In the genomic region with DNA sequence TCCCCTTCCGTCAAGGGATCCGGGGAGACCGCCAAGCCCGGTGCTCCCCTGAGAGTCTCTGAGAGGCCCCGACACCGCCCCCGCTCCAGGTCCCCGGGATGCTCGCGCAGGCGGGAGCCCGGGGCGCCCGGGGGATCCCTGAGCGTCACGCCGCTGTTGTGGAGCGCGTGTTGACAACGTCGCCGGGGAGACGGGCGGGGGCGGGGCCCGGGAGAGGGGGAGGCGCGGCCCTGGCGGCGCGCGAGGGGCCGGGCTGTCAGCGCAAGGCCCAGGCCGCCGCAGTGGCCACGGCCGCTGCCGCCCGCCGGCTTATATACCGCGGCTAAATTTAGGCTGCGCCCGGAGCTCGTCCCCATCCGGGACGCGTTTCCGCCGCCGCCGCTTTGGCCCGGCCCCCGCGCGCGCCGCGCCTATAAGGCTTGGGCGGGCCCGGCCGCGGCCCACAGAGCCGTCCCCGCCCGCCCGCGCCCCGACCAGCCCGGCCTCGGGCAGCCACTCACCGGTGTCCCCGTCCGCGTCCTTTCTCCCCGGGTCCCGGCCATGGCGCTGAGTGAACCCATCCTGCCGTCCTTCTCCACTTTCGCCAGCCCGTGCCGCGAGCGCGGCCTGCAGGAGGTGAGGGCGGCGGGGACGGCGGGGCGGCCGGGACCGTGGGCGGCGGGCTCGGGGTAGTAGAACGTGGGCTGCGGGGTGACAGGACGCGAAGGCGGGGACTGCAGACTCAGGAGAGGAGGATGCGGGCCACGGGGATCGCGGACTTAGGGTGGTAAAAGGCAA, we compare ENCODE assay signal across 1 cellular context.
TF ChIP-seq lines count a peak whose summit lies in the region.

A gene (plus strand): TSS at position 443 of the 777 bp plus-strand sequence. CDS start 98 bp downstream, at position 541.

TF ChIP-seq in K562, 482 proteins besides CTCF, POLR2A, EP300 and RAD21 (continued from another document and continues in another):
- TF ChIP-seq MYNN (IDR thresholded peaks at IDR 0.05) = no peak
- TF ChIP-seq MYNN (CRISPR knock-in tag; IDR thresholded peaks at IDR 0.05) = no peak
- TF ChIP-seq MTF1 (CRISPR knock-in tag; IDR thresholded peaks at IDR 0.05; ENCODE audit: borderline replicate concordance) = no peak
- no peak for TF ChIP-seq PHB (CRISPR knock-in tag; IDR thresholded peaks at IDR 0.05)
- TF ChIP-seq ZC3H4 (CRISPR knock-in tag; IDR thresholded peaks at IDR 0.05; ENCODE audit: borderline replicate concordance) = peak; percentile 82; the same call in 1 of the 2 replicates
- TF ChIP-seq HDGF (IDR thresholded peaks at IDR 0.05) = no peak
- TF ChIP-seq GABPB1 (CRISPR knock-in tag; IDR thresholded peaks at IDR 0.05) = 0 out of 2 replicates have a peak, but pooled peaks have one; percentile 40
- no peak for TF ChIP-seq ATF1 (CRISPR knock-in tag; IDR thresholded peaks at IDR 0.05)
- 0 out of 2 replicates have a peak, but pooled peaks have one; percentile 13 for TF ChIP-seq ATF1 (tag; IDR thresholded peaks at IDR 0.05)
- TF ChIP-seq CREB1 (IDR thresholded peaks at IDR 0.05) = no peak
- TF ChIP-seq CREB1 (CRISPR knock-in tag; IDR thresholded peaks at IDR 0.05) = 0 out of 2 replicates have a peak, but pooled peaks have one; percentile 43
- peak; percentile 47 for TF ChIP-seq TAF1 (IDR thresholded peaks at IDR 0.05; ENCODE audit: control insufficient read depth, extremely low read depth, insufficient read depth, low read length, severe bottlenecking)
- TF ChIP-seq ARID1B (IDR thresholded peaks at IDR 0.05) = no peak
- TF ChIP-seq, protein P1, sequence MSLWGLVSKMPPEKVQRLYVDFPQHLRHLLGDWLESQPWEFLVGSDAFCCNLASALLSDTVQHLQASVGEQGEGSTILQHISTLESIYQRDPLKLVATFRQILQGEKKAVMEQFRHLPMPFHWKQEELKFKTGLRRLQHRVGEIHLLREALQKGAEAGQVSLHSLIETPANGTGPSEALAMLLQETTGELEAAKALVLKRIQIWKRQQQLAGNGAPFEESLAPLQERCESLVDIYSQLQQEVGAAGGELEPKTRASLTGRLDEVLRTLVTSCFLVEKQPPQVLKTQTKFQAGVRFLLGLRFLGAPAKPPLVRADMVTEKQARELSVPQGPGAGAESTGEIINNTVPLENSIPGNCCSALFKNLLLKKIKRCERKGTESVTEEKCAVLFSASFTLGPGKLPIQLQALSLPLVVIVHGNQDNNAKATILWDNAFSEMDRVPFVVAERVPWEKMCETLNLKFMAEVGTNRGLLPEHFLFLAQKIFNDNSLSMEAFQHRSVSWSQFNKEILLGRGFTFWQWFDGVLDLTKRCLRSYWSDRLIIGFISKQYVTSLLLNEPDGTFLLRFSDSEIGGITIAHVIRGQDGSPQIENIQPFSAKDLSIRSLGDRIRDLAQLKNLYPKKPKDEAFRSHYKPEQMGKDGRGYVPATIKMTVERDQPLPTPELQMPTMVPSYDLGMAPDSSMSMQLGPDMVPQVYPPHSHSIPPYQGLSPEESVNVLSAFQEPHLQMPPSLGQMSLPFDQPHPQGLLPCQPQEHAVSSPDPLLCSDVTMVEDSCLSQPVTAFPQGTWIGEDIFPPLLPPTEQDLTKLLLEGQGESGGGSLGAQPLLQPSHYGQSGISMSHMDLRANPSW (CRISPR knock-in tag; IDR thresholded peaks at IDR 0.05) = no peak
- TF ChIP-seq, protein P2, sequence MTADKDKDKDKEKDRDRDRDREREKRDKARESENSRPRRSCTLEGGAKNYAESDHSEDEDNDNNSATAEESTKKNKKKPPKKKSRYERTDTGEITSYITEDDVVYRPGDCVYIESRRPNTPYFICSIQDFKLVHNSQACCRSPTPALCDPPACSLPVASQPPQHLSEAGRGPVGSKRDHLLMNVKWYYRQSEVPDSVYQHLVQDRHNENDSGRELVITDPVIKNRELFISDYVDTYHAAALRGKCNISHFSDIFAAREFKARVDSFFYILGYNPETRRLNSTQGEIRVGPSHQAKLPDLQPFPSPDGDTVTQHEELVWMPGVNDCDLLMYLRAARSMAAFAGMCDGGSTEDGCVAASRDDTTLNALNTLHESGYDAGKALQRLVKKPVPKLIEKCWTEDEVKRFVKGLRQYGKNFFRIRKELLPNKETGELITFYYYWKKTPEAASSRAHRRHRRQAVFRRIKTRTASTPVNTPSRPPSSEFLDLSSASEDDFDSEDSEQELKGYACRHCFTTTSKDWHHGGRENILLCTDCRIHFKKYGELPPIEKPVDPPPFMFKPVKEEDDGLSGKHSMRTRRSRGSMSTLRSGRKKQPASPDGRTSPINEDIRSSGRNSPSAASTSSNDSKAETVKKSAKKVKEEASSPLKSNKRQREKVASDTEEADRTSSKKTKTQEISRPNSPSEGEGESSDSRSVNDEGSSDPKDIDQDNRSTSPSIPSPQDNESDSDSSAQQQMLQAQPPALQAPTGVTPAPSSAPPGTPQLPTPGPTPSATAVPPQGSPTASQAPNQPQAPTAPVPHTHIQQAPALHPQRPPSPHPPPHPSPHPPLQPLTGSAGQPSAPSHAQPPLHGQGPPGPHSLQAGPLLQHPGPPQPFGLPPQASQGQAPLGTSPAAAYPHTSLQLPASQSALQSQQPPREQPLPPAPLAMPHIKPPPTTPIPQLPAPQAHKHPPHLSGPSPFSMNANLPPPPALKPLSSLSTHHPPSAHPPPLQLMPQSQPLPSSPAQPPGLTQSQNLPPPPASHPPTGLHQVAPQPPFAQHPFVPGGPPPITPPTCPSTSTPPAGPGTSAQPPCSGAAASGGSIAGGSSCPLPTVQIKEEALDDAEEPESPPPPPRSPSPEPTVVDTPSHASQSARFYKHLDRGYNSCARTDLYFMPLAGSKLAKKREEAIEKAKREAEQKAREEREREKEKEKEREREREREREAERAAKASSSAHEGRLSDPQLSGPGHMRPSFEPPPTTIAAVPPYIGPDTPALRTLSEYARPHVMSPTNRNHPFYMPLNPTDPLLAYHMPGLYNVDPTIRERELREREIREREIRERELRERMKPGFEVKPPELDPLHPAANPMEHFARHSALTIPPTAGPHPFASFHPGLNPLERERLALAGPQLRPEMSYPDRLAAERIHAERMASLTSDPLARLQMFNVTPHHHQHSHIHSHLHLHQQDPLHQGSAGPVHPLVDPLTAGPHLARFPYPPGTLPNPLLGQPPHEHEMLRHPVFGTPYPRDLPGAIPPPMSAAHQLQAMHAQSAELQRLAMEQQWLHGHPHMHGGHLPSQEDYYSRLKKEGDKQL (CRISPR knock-in tag; IDR thresholded peaks at IDR 0.05; ENCODE audit: borderline replicate concordance) = no peak
- TF ChIP-seq SMAD4 (CRISPR knock-in tag; conservative IDR thresholded peaks at IDR 0.05) = peak; percentile 39; the same call in 1 of the 2 replicates
- TF ChIP-seq MAZ (CRISPR knock-in tag; conservative IDR thresholded peaks at IDR 0.05 in 1 of 2, IDR thresholded peaks at IDR 0.05 in 1 of 2) = peak; percentile 21 to 46; a peak in 2 of 4 replicates
- peak; percentile 39; the same call in 1 of the 2 replicates for TF ChIP-seq MEF2A (IDR thresholded peaks at IDR 0.05; ENCODE audit: control insufficient read depth, low read depth, low read length)
- TF ChIP-seq YY1 (IDR thresholded peaks at IDR 0.05; ENCODE audit: borderline replicate concordance in 1 of 3, control insufficient read depth in 1 of 3, extremely low read depth in 1 of 3, insufficient read depth in 3 of 3, insufficient read length in 1 of 3, insufficient replicate concordance in 2 of 3, low read depth in 1 of 3, low read length in 2 of 3) = peak in 1 of 3 experiments; percentile 34
- TF ChIP-seq POLR2G (IDR thresholded peaks at IDR 0.05; ENCODE audit: low read depth, low read length) = peak; percentile 77
- TF ChIP-seq, protein P3, sequence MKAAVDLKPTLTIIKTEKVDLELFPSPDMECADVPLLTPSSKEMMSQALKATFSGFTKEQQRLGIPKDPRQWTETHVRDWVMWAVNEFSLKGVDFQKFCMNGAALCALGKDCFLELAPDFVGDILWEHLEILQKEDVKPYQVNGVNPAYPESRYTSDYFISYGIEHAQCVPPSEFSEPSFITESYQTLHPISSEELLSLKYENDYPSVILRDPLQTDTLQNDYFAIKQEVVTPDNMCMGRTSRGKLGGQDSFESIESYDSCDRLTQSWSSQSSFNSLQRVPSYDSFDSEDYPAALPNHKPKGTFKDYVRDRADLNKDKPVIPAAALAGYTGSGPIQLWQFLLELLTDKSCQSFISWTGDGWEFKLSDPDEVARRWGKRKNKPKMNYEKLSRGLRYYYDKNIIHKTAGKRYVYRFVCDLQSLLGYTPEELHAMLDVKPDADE (conservative IDR thresholded peaks at IDR 0.05; ENCODE audit: control insufficient read depth, low read depth, low read length) = peak; percentile 62; the same call in 1 of the 2 replicates
- TF ChIP-seq NRF1 (conservative IDR thresholded peaks at IDR 0.05 in 1 of 2, IDR thresholded peaks at IDR 0.05 in 1 of 2) = peak; percentile 50 to 62; a peak in 3 of 4 replicates
- TF ChIP-seq PHF8 (IDR thresholded peaks at IDR 0.05; ENCODE audit: borderline replicate concordance, low read length) = peak; percentile 66; the same call in 1 of the 2 replicates
- TF ChIP-seq ILF3 (IDR thresholded peaks at IDR 0.05; ENCODE audit: borderline replicate concordance) = no peak
- TF ChIP-seq SIRT6 (IDR thresholded peaks at IDR 0.05; ENCODE audit: low read depth, low read length) = no peak
- TF ChIP-seq, protein P4, sequence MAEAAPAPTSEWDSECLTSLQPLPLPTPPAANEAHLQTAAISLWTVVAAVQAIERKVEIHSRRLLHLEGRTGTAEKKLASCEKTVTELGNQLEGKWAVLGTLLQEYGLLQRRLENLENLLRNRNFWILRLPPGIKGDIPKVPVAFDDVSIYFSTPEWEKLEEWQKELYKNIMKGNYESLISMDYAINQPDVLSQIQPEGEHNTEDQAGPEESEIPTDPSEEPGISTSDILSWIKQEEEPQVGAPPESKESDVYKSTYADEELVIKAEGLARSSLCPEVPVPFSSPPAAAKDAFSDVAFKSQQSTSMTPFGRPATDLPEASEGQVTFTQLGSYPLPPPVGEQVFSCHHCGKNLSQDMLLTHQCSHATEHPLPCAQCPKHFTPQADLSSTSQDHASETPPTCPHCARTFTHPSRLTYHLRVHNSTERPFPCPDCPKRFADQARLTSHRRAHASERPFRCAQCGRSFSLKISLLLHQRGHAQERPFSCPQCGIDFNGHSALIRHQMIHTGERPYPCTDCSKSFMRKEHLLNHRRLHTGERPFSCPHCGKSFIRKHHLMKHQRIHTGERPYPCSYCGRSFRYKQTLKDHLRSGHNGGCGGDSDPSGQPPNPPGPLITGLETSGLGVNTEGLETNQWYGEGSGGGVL (CRISPR knock-in tag; IDR thresholded peaks at IDR 0.05) = no peak
- TF ChIP-seq, protein P5, sequence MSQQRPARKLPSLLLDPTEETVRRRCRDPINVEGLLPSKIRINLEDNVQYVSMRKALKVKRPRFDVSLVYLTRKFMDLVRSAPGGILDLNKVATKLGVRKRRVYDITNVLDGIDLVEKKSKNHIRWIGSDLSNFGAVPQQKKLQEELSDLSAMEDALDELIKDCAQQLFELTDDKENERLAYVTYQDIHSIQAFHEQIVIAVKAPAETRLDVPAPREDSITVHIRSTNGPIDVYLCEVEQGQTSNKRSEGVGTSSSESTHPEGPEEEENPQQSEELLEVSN (IDR thresholded peaks at IDR 0.05; ENCODE audit: borderline replicate concordance in 1 of 2, extremely low read depth in 1 of 2, insufficient read depth in 1 of 2, insufficient read length in 1 of 2, low read depth in 1 of 2, low read length in 1 of 2, poor library complexity in 1 of 2, severe bottlenecking in 1 of 2) = peak in 1 of 2 experiments; percentile 20
- no peak for TF ChIP-seq PHTF2 (CRISPR knock-in tag; IDR thresholded peaks at IDR 0.05)
- no peak for TF ChIP-seq ARID2 (IDR thresholded peaks at IDR 0.05)
- peak; percentile 63 for TF ChIP-seq EGR1 (conservative IDR thresholded peaks at IDR 0.05)
- TF ChIP-seq BMI1 (IDR thresholded peaks at IDR 0.05; ENCODE audit: low read length) = peak; percentile 61; the same call in 1 of the 2 replicates
- TF ChIP-seq RBFOX2 (IDR thresholded peaks at IDR 0.05; ENCODE audit: low read depth, low read length) = peak; percentile 67
- peak; percentile 57 for TF ChIP-seq CCNT2 (IDR thresholded peaks at IDR 0.05; ENCODE audit: borderline replicate concordance, extremely low read depth, insufficient read length, low read depth, low read length)
- TF ChIP-seq HMG20B (CRISPR knock-in tag; IDR thresholded peaks at IDR 0.05) = no peak
- peak; percentile 57 for TF ChIP-seq HMGN3 (IDR thresholded peaks at IDR 0.05; ENCODE audit: borderline replicate concordance, extremely low read depth, insufficient read length, low read depth, low read length)
- TF ChIP-seq, protein P6, sequence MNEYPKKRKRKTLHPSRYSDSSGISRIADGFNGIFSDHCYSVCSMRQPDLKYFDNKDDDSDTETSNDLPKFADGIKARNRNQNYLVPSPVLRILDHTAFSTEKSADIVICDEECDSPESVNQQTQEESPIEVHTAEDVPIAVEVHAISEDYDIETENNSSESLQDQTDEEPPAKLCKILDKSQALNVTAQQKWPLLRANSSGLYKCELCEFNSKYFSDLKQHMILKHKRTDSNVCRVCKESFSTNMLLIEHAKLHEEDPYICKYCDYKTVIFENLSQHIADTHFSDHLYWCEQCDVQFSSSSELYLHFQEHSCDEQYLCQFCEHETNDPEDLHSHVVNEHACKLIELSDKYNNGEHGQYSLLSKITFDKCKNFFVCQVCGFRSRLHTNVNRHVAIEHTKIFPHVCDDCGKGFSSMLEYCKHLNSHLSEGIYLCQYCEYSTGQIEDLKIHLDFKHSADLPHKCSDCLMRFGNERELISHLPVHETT (CRISPR knock-in tag; conservative IDR thresholded peaks at IDR 0.05 in 1 of 2, IDR thresholded peaks at IDR 0.05 in 1 of 2) = peak in 1 of 2 experiments; percentile 56; a peak in 1 of 4 replicates
- TF ChIP-seq TBP (optimal IDR thresholded peaks at IDR 0.05; ENCODE audit: low read depth, low read length) = peak; percentile 52
- peak; percentile 58 for TF ChIP-seq CTBP1 (IDR thresholded peaks at IDR 0.05; ENCODE audit: borderline replicate concordance)
- no peak for TF ChIP-seq ELF4 (CRISPR knock-in tag; IDR thresholded peaks at IDR 0.05)
- TF ChIP-seq, protein P7, sequence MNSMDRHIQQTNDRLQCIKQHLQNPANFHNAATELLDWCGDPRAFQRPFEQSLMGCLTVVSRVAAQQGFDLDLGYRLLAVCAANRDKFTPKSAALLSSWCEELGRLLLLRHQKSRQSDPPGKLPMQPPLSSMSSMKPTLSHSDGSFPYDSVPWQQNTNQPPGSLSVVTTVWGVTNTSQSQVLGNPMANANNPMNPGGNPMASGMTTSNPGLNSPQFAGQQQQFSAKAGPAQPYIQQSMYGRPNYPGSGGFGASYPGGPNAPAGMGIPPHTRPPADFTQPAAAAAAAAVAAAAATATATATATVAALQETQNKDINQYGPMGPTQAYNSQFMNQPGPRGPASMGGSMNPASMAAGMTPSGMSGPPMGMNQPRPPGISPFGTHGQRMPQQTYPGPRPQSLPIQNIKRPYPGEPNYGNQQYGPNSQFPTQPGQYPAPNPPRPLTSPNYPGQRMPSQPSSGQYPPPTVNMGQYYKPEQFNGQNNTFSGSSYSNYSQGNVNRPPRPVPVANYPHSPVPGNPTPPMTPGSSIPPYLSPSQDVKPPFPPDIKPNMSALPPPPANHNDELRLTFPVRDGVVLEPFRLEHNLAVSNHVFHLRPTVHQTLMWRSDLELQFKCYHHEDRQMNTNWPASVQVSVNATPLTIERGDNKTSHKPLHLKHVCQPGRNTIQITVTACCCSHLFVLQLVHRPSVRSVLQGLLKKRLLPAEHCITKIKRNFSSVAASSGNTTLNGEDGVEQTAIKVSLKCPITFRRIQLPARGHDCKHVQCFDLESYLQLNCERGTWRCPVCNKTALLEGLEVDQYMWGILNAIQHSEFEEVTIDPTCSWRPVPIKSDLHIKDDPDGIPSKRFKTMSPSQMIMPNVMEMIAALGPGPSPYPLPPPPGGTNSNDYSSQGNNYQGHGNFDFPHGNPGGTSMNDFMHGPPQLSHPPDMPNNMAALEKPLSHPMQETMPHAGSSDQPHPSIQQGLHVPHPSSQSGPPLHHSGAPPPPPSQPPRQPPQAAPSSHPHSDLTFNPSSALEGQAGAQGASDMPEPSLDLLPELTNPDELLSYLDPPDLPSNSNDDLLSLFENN (IDR thresholded peaks at IDR 0.05; ENCODE audit: low read depth in 2 of 2, low read length in 2 of 2) = no peak
- TF ChIP-seq TAF15 (IDR thresholded peaks at IDR 0.05; ENCODE audit: low read depth, low read length) = no peak
- peak; percentile 83 for TF ChIP-seq ZFX (CRISPR knock-in tag; IDR thresholded peaks at IDR 0.05)
